8 cellular contexts compared by ENCODE assay signal in genomic region chr12:6452245-6452731, GRCh38. TPM values are rescaled to one million over a fixed set of nuclear protein-coding genes. Genes with fewer than 3 reads are reported as not detected.
DNase-seq lines count a peak whose midpoint lies in the region; ATAC-seq and TF ChIP-seq lines count a peak whose summit lies in the region.

No MANE protein-coding gene starts in this region.

- H3K4me3 Mint-ChIP-seq in nephron, result peak overlapping the region; percentile 86 to 92 (median 90)

- TF ChIP-seq CTCF in 22Rv1 (IDR thresholded peaks at IDR 0.05) (no peak), esophagus squamous epithelium (IDR thresholded peaks at IDR 0.05) (no peak), nephron (IDR thresholded peaks at IDR 0.05; ENCODE audit: unreplicated experiment in 3 of 3) (no peak)

- no peaks in the 10 kb centered on the region for H3K27me3 Mint-ChIP-seq in nephron (ENCODE audit: low read depth)

- H3K27ac ChIP-seq in 22Rv1 (peak overlapping the region; percentile 98), esophagus squamous epithelium (peak overlapping the region; percentile 97 to 99 (median 98))

- peak overlapping the region; percentile 98 to 99 (median 98) for H3K27ac Mint-ChIP-seq in nephron

- H3K9me3 Mint-ChIP-seq in nephron, result no peaks in the 10 kb centered on the region

- 0 to 2% methylated on average over 5 to 6 of the region's 7 CpGs for WGBS in esophagus squamous epithelium, 2 donors

- H3K27me3 ChIP-seq in esophagus squamous epithelium, result no peaks in the 10 kb centered on the region

- ATAC-seq in GM21528 (IDR thresholded peaks at IDR 0.05; ENCODE audit: low FRiP score, unreplicated experiment), result peak; percentile 7

- no peaks in the 10 kb centered on the region for H3K9me3 ChIP-seq in esophagus squamous epithelium

- peaks cover 32% of the 10 kb centered on the region for H3K4me1 Mint-ChIP-seq in nephron

- peaks cover 27 to 50% (median 32%) of the 10 kb centered on the region in 3 donors for H3K4me1 ChIP-seq in esophagus squamous epithelium

- DNase-seq in UCSD-AML1 (lab: John Stamatoyannopoulos, UW; ENCODE audit: unreplicated experiment) (peak; percentile 62), esophagus squamous epithelium (lab: John Stamatoyannopoulos, UW) (no peak), GM19238 (ENCODE audit: insufficient read length, low spot score) (no peak), NCI-H526 (lab: John Stamatoyannopoulos, UW) (no peak), amniotic stem cell (lab: John Stamatoyannopoulos, UW) (no peak)

- H3K36me3 ChIP-seq in esophagus squamous epithelium, result peaks cover 0 to 43% (median 14%) of the 10 kb centered on the region in 3 donors

- peak overlapping the region; percentile 50 to 92 (median 73) for H3K4me3 ChIP-seq in esophagus squamous epithelium

- peaks cover 4% of the 10 kb centered on the region for H3K36me3 Mint-ChIP-seq in nephron (ENCODE audit: low read depth)

- intact Hi-C loops in esophagus squamous epithelium (cut with DNase I), result no loop called here

- TF ChIP-seq POLR2A in esophagus squamous epithelium (IDR thresholded peaks at IDR 0.05), result no peak

RNA-seq across cellular contexts. Expression of gene TAPBPL, which starts 0.4 kb away (rescaled TPM):
- total RNA-seq in esophagus squamous epithelium, result 10 to 100 TPM in 3 of 4 donors, 1 to 10 TPM in 1; 7.7 to 25.6 (median 18.2) TPM

RNA-seq across cellular contexts. Expression of gene CD27, which starts 7.5 kb away (rescaled TPM):
- total RNA-seq in esophagus squamous epithelium, result 1 to 10 TPM in 3 of 4 donors, under 1 TPM in 1; 0.49 to 4.2 (median 2.9) TPM

RNA-seq across cellular contexts. Expression of gene VAMP1, which starts 18.2 kb away (rescaled TPM):
- 1 to 10 TPM; 1.2 to 9.1 (median 5.1) TPM for total RNA-seq in esophagus squamous epithelium

RNA-seq across cellular contexts. Expression of gene MRPL51, which starts 40.8 kb away (rescaled TPM):
- 10 to 100 TPM; 36.3 to 95.5 (median 72.6) TPM for total RNA-seq in esophagus squamous epithelium

RNA-seq across cellular contexts. Expression of gene NCAPD2, which starts 41.6 kb away (rescaled TPM):
- total RNA-seq in esophagus squamous epithelium, result 10 to 100 TPM; 25.6 to 73.2 (median 55.9) TPM
